Comparison of ENCODE assay signal across 11 cellular contexts in the genomic region with DNA sequence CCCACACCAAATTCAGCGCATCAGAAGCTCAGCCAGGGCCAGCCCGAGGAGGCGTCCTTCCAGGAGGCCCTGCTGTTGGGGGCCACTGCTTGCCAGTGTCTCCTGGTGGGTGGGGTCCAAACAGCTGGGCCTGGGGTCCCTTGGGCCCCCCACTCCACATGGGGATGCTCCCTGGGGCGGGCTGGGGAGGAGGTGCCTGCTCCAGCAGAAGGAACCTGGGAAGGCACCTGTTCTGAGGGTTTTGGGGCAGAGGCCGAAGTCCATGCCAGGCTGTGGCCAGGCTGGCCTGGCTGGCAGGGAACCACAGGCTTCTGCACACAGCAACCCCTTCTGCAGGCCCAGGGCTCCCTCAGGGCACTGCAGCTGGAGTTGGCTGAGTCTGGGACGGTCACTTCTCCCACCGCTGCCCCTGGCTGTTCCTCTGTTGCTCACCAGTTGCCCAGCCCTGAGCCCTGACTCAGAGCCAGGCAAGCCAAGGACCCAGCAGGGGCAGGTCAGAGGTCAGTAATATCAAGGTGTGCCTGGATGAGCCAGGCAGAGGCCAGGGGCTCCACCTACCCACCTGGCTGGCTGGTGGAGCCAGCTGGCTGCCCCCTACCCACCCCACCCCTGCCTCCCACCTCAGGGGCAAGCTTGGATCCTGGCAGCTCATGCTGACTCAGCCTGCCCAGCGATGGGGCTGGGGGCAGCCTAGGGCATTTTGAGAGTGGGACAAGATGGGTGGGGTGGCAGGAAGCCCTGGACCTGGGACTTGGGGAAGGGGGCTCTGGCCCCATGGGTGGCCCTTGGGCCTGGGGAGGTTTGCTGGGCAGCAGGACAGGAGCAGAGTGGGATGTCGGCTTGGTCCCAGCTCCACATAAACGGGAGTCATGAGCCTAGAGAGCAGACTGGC. TPM values are rescaled to one million over a fixed set of nuclear protein-coding genes. Genes with fewer than 3 reads are reported as not detected.
DNase-seq lines count a peak whose midpoint lies in the region; ATAC-seq, FAIRE-seq and TF ChIP-seq lines count a peak whose summit lies in the region.
"Had no signal": no experiment of that assay in that cellular context is flagged by ENCODE, and none has a peak within 500 bp of the region (broad histone marks: within the 10 kb centered on the region; RNA-seq: fewer than 3 reads in every experiment).

No MANE protein-coding gene starts in this region.

- intact Hi-C loops in esophagus squamous epithelium (cut with DNase I), result loop anchor here (10.0 kb wide), 1 partner anchor 74 kb away; no protein-coding TSS in a partner anchor

- H3K4me3 ChIP-seq in GM23248 (no peak overlapping the region), esophagus squamous epithelium (no peak overlapping the region)
- H3K4me3 ChIP-seq: adrenal gland, gastroesophageal sphincter had no signal

- TF ChIP-seq CTCF in esophagus squamous epithelium (IDR thresholded peaks at IDR 0.05) (no peak), glutamatergic neuron (IDR thresholded peaks at IDR 0.05; ENCODE audit: partially characterized antibody, unreplicated experiment) (no peak)

- H3K27me3 ChIP-seq in GM23248 (replicated peaks; ENCODE audit: insufficient read depth), result no peaks in the 10 kb centered on the region
- no peaks in the 10 kb centered on the region for H3K27me3 ChIP-seq in esophagus squamous epithelium
- H3K27me3 ChIP-seq: adrenal gland, gastroesophageal sphincter had no signal

- TF ChIP-seq POLR2A in esophagus squamous epithelium (IDR thresholded peaks at IDR 0.05), result no peak

- H3K4me1 ChIP-seq in GM23248 (ENCODE audit: insufficient read depth), result peaks cover 23% of the 10 kb centered on the region
- peaks cover 25 to 50% (median 36%) of the 10 kb centered on the region in 3 donors for H3K4me1 ChIP-seq in esophagus squamous epithelium

- WGBS in GM23248 (ENCODE audit: low coverage in 1 of 2, low lambda C conversion rate in 2 of 2, missing lambda C conversion rate in 2 of 2), 2 experiments, result 38 to 47% methylated on average over 7 to 10 of the region's 10 CpGs
- WGBS in esophagus squamous epithelium, 2 donors, result 0 to 31% methylated on average over 1 to 3 of the region's 10 CpGs

- peak overlapping the region; percentile 60; the same call in 1 of the 2 replicates for H3K9ac ChIP-seq in GM23248

- ATAC-seq in HG02763 (IDR thresholded peaks at IDR 0.05; ENCODE audit: unreplicated experiment), result no peak
- ATAC-seq: gastroesophageal sphincter had no signal

- H3K4me1 Mint-ChIP-seq in glutamatergic neuron (ENCODE audit: low read depth, unreplicated experiment), result peaks cover 14% of the 10 kb centered on the region

- H3K36me3 Mint-ChIP-seq in glutamatergic neuron (ENCODE audit: unreplicated experiment), result peaks cover 22% of the 10 kb centered on the region

- H3K27ac Mint-ChIP-seq in glutamatergic neuron (ENCODE audit: unreplicated experiment), result no peak overlapping the region
- H3K27ac Mint-ChIP-seq: T-helper 1 cell treated with Interleukin-12 subunit alpha and Interleukin-12 subunit beta and Interleukin-4 antibody, amounts not matched to agents 30 μg/mL and 1 μg/mL, for 36 hours had no signal

- no peaks in the 10 kb centered on the region for H4K20me1 ChIP-seq in GM23248 (ENCODE audit: insufficient read depth)

- peak overlapping the region; percentile 4 for H3K4me2 ChIP-seq in GM23248 (ENCODE audit: unreplicated experiment)

- no peaks in the 10 kb centered on the region for H3K79me2 ChIP-seq in GM23248 (ENCODE audit: insufficient read depth)

- no peaks in the 10 kb centered on the region for H3K36me3 ChIP-seq in GM23248 (ENCODE audit: low read depth)
- H3K36me3 ChIP-seq in esophagus squamous epithelium, result peaks cover 0 to 26% (median 5%) of the 10 kb centered on the region in 3 donors

- H3K27ac ChIP-seq in GM23248 (peak overlapping the region; percentile 34; the same call in 1 of the 2 replicates), esophagus squamous epithelium (peak overlapping the region in 3 of 4 donors; percentile 25 to 51 (median 32))
- H3K27ac ChIP-seq: adrenal gland had no signal

- H3K27me3 Mint-ChIP-seq in glutamatergic neuron (ENCODE audit: unreplicated experiment), result peaks cover 11% of the 10 kb centered on the region

- FAIRE-seq in RCC 7860 (lab: Jason Lieb, UNC), result no peak

- no peaks in the 10 kb centered on the region for H3K9me2 ChIP-seq in GM23248 (ENCODE audit: insufficient read depth)

- H3F3A ChIP-seq in GM23248 (ENCODE audit: insufficient read depth), result peaks cover 12% of the 10 kb centered on the region

- DNase-seq in GM23248 (peak; percentile 52), RCC 7860 (ENCODE audit: low spot score) (peak; percentile 69), esophagus squamous epithelium (lab: John Stamatoyannopoulos, UW) (no peak), renal cortical epithelial cell (ENCODE audit: low read depth) (peak; percentile 69), glutamatergic neuron (no peak)
- DNase-seq in activated CD4-positive, alpha-beta T cell treated with anti-CD3 and anti-CD28 coated beads, Interleukin-2, amount 50 U/mL, for 1 hour, result no peak
- DNase-seq: nucleus accumbens had no signal

- peaks cover 13% of the 10 kb centered on the region for H3K9me3 Mint-ChIP-seq in glutamatergic neuron (ENCODE audit: unreplicated experiment)

- in situ Hi-C loops in GM23248 (cut with MboI), result no loop called here

- H2AFZ ChIP-seq in GM23248, result no peak overlapping the region

- no peaks in the 10 kb centered on the region for H3K9me3 ChIP-seq in GM23248 (ENCODE audit: low read depth)
- H3K9me3 ChIP-seq in esophagus squamous epithelium, result peaks cover 0 to 15% (median 0%) of the 10 kb centered on the region in 3 donors
- H3K9me3 ChIP-seq: adrenal gland had no signal

- no peak overlapping the region for H3K4me3 Mint-ChIP-seq in glutamatergic neuron (ENCODE audit: unreplicated experiment)
- H3K4me3 Mint-ChIP-seq: T-helper 1 cell treated with Interleukin-12 subunit alpha and Interleukin-12 subunit beta and Interleukin-4 antibody, amounts not matched to agents 30 μg/mL and 1 μg/mL, for 36 hours had no signal

RNA-seq across cellular contexts. Expression of gene PHLDA2, which starts 12.0 kb away (rescaled TPM):
- total RNA-seq in GM23248 (2014; rRNA removed; shearing (Covaris generic)), result 11.7 and 16.8 TPM in 2 replicates
- polyA plus RNA-seq in GM23248 (2016; fragmentation: Nextera tagmentation; extraction: Ambion mirVana), result 64.4 and 66.0 TPM in 2 replicates
- 10 to 100 TPM; 10.2 to 39.2 (median 22.5) TPM for total RNA-seq in esophagus squamous epithelium
- 2.0 and 4.9 TPM in 2 replicates for total RNA-seq in renal cortical epithelial cell
- 1.2 TPM for total RNA-seq in glutamatergic neuron (ENCODE audit: unreplicated experiment)

RNA-seq across cellular contexts. Expression of gene NAP1L4, which starts 51.0 kb away (rescaled TPM):
- 57.4 and 68.8 TPM in 2 replicates for total RNA-seq in GM23248 (2014; rRNA removed; shearing (Covaris generic))
- 121 and 122 TPM in 2 replicates for polyA plus RNA-seq in GM23248 (2016; fragmentation: Nextera tagmentation; extraction: Ambion mirVana)
- total RNA-seq in esophagus squamous epithelium (100 to 1,000 TPM; 108 to 140 (median 121) TPM), renal cortical epithelial cell (144 and 273 TPM in 2 replicates), glutamatergic neuron (ENCODE audit: unreplicated experiment) (209 TPM)

RNA-seq across cellular contexts. Expression of gene CDKN1C, which starts 55.6 kb away (rescaled TPM):
- total RNA-seq in GM23248 (2014; rRNA removed; shearing (Covaris generic)), result 0.43 TPM in 1 of 2 replicates, not detected in the other
- 0.38 and 1.2 TPM in 2 replicates for polyA plus RNA-seq in GM23248 (2016; fragmentation: Nextera tagmentation; extraction: Ambion mirVana)
- total RNA-seq in esophagus squamous epithelium (10 to 100 TPM in 2 of 4 donors, 1 to 10 TPM in 2; 4.1 to 54.6 (median 20.8) TPM), renal cortical epithelial cell (25.3 and 28.5 TPM in 2 replicates), glutamatergic neuron (ENCODE audit: unreplicated experiment) (391 TPM)

Comparison
In these comparisons a context has a peak if more than half of its experiments do, and no peak if none do; other contexts are left out.
1. DNase-seq: peak in GM23248 (single experiment), RCC 7860 (single experiment) and renal cortical epithelial cell (single experiment); none in esophagus squamous epithelium (single experiment), glutamatergic neuron (single experiment) and activated CD4-positive, alpha-beta T cell treated with anti-CD3 and anti-CD28 coated beads, Interleukin-2, amount 50 U/mL, for 1 hour (single experiment).